In the genomic region with DNA sequence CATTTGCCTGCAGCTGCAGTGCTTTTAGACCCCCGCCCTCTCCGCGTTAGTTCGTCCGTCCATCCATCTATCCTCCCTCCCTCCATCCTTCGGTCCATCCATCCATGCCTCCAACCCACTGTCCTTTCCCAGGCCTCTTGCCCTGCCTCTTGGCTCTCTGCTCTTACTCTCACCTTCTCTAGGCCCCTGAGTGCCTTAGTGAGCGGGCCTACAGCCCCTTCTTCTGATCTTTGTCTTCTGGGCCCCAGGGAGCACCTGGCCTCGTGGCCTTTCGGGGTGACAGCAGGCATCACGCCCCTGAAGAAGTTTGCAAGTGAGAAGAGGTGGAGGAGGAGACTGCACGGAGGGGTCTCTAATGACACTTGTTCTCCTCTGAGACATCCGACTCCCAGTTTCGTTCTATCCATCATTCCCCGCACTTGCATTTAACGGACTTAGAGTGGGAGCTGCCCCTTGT, we compare ENCODE assay signal across 1 cellular context.
TF ChIP-seq lines count a peak whose summit lies in the region.

No MANE protein-coding gene starts in this region.

TF ChIP-seq in HepG2, 621 proteins besides CTCF, POLR2A, EP300 and RAD21 (continues in another document):
- no peak for TF ChIP-seq ZNF605 (CRISPR knock-in tag; IDR thresholded peaks at IDR 0.05)
- TF ChIP-seq JDP2 (CRISPR knock-in tag; IDR thresholded peaks at IDR 0.05; ENCODE audit: borderline replicate concordance): no peak
- no peak for TF ChIP-seq XBP1 (CRISPR knock-in tag; IDR thresholded peaks at IDR 0.05)
- TF ChIP-seq ARNT (IDR thresholded peaks at IDR 0.05): no peak
- no peak for TF ChIP-seq ATM (IDR thresholded peaks at IDR 0.05; ENCODE audit: borderline replicate concordance)
- TF ChIP-seq ZNF382 (CRISPR knock-in tag; IDR thresholded peaks at IDR 0.05; ENCODE audit: borderline replicate concordance): no peak
- TF ChIP-seq DBP (CRISPR knock-in tag; IDR thresholded peaks at IDR 0.05; ENCODE audit: not compliant biosample characterization): no peak
- 0 out of 2 replicates have a peak, but pooled peaks have one; percentile 2 for TF ChIP-seq ZNF841 (CRISPR knock-in tag; IDR thresholded peaks at IDR 0.05; ENCODE audit: borderline replicate concordance)
- TF ChIP-seq MIER3 (CRISPR knock-in tag; IDR thresholded peaks at IDR 0.05; ENCODE audit: borderline replicate concordance): no peak
- no peak for TF ChIP-seq YY1 (IDR thresholded peaks at IDR 0.05; ENCODE audit: insufficient read depth, insufficient replicate concordance, low read depth, low read length)
- TF ChIP-seq CBX5 (CRISPR knock-in tag; IDR thresholded peaks at IDR 0.05; ENCODE audit: borderline replicate concordance): no peak
- no peak for TF ChIP-seq HOXD1 (CRISPR knock-in tag; IDR thresholded peaks at IDR 0.05)
- TF ChIP-seq MBD4 (IDR thresholded peaks at IDR 0.05; ENCODE audit: borderline replicate concordance, low read length): no peak
- TF ChIP-seq ZNF713 (CRISPR knock-in tag; IDR thresholded peaks at IDR 0.05): no peak
- TF ChIP-seq ATF4 (CRISPR knock-in tag; IDR thresholded peaks at IDR 0.05): no peak
- no peak for TF ChIP-seq PRDM10 (CRISPR knock-in tag; IDR thresholded peaks at IDR 0.05; ENCODE audit: low read depth)
- TF ChIP-seq ZNF567 (CRISPR knock-in tag; IDR thresholded peaks at IDR 0.05; ENCODE audit: borderline replicate concordance): 0 out of 2 replicates have a peak, but pooled peaks have one; percentile 2
- TF ChIP-seq ZNF687 (CRISPR knock-in tag; IDR thresholded peaks at IDR 0.05): peak; percentile 42; the same call in 1 of the 2 replicates
- TF ChIP-seq ZBTB3 (CRISPR knock-in tag; IDR thresholded peaks at IDR 0.05; ENCODE audit: borderline replicate concordance, low read depth): no peak
- no peak for TF ChIP-seq ADNP (CRISPR knock-in tag; IDR thresholded peaks at IDR 0.05)
- no peak for TF ChIP-seq ZFP1 (CRISPR knock-in tag; IDR thresholded peaks at IDR 0.05)
- TF ChIP-seq CC2D1A (CRISPR knock-in tag; IDR thresholded peaks at IDR 0.05): no peak
- no peak for TF ChIP-seq ZNF556 (CRISPR knock-in tag; IDR thresholded peaks at IDR 0.05; ENCODE audit: borderline replicate concordance)
- no peak for TF ChIP-seq PTBP1 (IDR thresholded peaks at IDR 0.05; ENCODE audit: low read depth, low read length, poor library complexity, severe bottlenecking)
- no peak for TF ChIP-seq ZNF660 (CRISPR knock-in tag; IDR thresholded peaks at IDR 0.05; ENCODE audit: borderline replicate concordance, low read depth)
- TF ChIP-seq ZNF678 (CRISPR knock-in tag; IDR thresholded peaks at IDR 0.05): 0 out of 2 replicates have a peak, but pooled peaks have one; percentile 38
- TF ChIP-seq, protein P1, sequence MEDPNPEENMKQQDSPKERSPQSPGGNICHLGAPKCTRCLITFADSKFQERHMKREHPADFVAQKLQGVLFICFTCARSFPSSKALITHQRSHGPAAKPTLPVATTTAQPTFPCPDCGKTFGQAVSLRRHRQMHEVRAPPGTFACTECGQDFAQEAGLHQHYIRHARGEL (CRISPR knock-in tag; IDR thresholded peaks at IDR 0.05): no peak
- no peak for TF ChIP-seq ISX (CRISPR knock-in tag; conservative IDR thresholded peaks at IDR 0.05)
- TF ChIP-seq, protein P2, sequence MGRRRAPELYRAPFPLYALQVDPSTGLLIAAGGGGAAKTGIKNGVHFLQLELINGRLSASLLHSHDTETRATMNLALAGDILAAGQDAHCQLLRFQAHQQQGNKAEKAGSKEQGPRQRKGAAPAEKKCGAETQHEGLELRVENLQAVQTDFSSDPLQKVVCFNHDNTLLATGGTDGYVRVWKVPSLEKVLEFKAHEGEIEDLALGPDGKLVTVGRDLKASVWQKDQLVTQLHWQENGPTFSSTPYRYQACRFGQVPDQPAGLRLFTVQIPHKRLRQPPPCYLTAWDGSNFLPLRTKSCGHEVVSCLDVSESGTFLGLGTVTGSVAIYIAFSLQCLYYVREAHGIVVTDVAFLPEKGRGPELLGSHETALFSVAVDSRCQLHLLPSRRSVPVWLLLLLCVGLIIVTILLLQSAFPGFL (CRISPR knock-in tag; IDR thresholded peaks at IDR 0.05): no peak
- TF ChIP-seq ZNF337 (CRISPR knock-in tag; IDR thresholded peaks at IDR 0.05; ENCODE audit: borderline replicate concordance, low read depth): no peak
- TF ChIP-seq ZNF550 (CRISPR knock-in tag; IDR thresholded peaks at IDR 0.05; ENCODE audit: borderline replicate concordance): peak; percentile 38; the same call in 1 of the 2 replicates
- no peak for TF ChIP-seq CCAR2 (optimal IDR thresholded peaks at IDR 0.05; ENCODE audit: low read depth, low read length)
- TF ChIP-seq GPBP1L1 (CRISPR knock-in tag; IDR thresholded peaks at IDR 0.05): no peak
- TF ChIP-seq FOXC1 (CRISPR knock-in tag; IDR thresholded peaks at IDR 0.05; ENCODE audit: borderline replicate concordance): no peak; the same call in 1 of the 2 replicates
- no peak; the same call in 1 of the 2 replicates for TF ChIP-seq HNF1B (CRISPR knock-in tag; IDR thresholded peaks at IDR 0.05)
- TF ChIP-seq NCOA2 (CRISPR knock-in tag; IDR thresholded peaks at IDR 0.05): no peak
- no peak for TF ChIP-seq XRCC5 (optimal IDR thresholded peaks at IDR 0.05; ENCODE audit: low read length)
- TF ChIP-seq ETV5 (CRISPR knock-in tag; IDR thresholded peaks at IDR 0.05; ENCODE audit: borderline replicate concordance): no peak
- TF ChIP-seq ZBTB8A (CRISPR knock-in tag; IDR thresholded peaks at IDR 0.05; ENCODE audit: borderline replicate concordance, low read depth): 0 out of 2 replicates have a peak, but pooled peaks have one; percentile 7
- no peak for TF ChIP-seq SNAPC2 (CRISPR knock-in tag; IDR thresholded peaks at IDR 0.05)
- TF ChIP-seq, protein P3, sequence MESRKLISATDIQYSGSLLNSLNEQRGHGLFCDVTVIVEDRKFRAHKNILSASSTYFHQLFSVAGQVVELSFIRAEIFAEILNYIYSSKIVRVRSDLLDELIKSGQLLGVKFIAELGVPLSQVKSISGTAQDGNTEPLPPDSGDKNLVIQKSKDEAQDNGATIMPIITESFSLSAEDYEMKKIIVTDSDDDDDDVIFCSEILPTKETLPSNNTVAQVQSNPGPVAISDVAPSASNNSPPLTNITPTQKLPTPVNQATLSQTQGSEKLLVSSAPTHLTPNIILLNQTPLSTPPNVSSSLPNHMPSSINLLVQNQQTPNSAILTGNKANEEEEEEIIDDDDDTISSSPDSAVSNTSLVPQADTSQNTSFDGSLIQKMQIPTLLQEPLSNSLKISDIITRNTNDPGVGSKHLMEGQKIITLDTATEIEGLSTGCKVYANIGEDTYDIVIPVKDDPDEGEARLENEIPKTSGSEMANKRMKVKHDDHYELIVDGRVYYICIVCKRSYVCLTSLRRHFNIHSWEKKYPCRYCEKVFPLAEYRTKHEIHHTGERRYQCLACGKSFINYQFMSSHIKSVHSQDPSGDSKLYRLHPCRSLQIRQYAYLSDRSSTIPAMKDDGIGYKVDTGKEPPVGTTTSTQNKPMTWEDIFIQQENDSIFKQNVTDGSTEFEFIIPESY (CRISPR knock-in tag; IDR thresholded peaks at IDR 0.05): no peak
